19 cellular contexts compared by ENCODE assay signal in genomic region chr3:12656193-12656592, GRCh38. TPM values are rescaled to one million over a fixed set of nuclear protein-coding genes. Genes with fewer than 3 reads are reported as not detected.
DNase-seq lines count a peak whose midpoint lies in the region; ATAC-seq and TF ChIP-seq lines count a peak whose summit lies in the region.
"Had no signal": no experiment of that assay in that cellular context is flagged by ENCODE, and none has a peak within 500 bp of the region (broad histone marks: within the 10 kb centered on the region; RNA-seq: fewer than 3 reads in every experiment).

No MANE protein-coding gene starts in this region.

- H3K9me1 ChIP-seq in IMR-90 (ENCODE audit: insufficient read depth, low read length): peaks cover 26% of the 10 kb centered on the region

- H3K4me3 Mint-ChIP-seq in activated CD8-positive, alpha-beta T cell treated with anti-CD3 and anti-CD28 coated beads, Interleukin-2, amount 10 ng/mL, durations not matched to agents 7 days and 5 days: no peak overlapping the region
- H3K4me3 Mint-ChIP-seq: B cell had no signal

- TF ChIP-seq POLR2A in IMR-90 (IDR thresholded peaks at IDR 0.05; ENCODE audit: low read depth, low read length): no peak

- peak overlapping the region; percentile 41; the same call in 1 of the 2 replicates for H3K4ac ChIP-seq in IMR-90 (ENCODE audit: low read depth, low read length)

- CTCF ChIA-PET in IMR-90 (lab: Yijun Ruan, JAX): no interaction called here
- CTCF ChIA-PET in activated CD8-positive, alpha-beta T cell treated with anti-CD3 and anti-CD28 coated beads, Interleukin-2, amount 10 ng/mL, durations not matched to agents 7 days and 5 days (lab: Charles Lee): no interaction called here

- dilution Hi-C loops in IMR-90 (cut with HindIII; ENCODE audit: low sequenced_read_pairs, unreplicated experiment): no loop called here

- in situ Hi-C loops in IMR-90 (cut with MboI; ENCODE audit: low sequenced_read_pairs): no loop called here

- no peak overlapping the region for H2AK5ac ChIP-seq in IMR-90 (ENCODE audit: low read depth, low read length)

- peaks cover 13% of the 10 kb centered on the region for H3K4me1 ChIP-seq in IMR-90 (ENCODE audit: control insufficient read depth, insufficient read depth, low read length)
- peaks cover 70 to 85% of the 10 kb centered on the region in 2 experiments for H3K4me1 ChIP-seq in neutrophil (ENCODE audit: control insufficient read depth in 1 of 2, insufficient read depth in 1 of 2, low read depth in 1 of 2, low read length in 1 of 2)

- peaks cover 30% of the 10 kb centered on the region for H3K4me1 Mint-ChIP-seq in activated CD8-positive, alpha-beta T cell treated with anti-CD3 and anti-CD28 coated beads, Interleukin-2, amount 10 ng/mL, durations not matched to agents 7 days and 5 days (ENCODE audit: low read depth)

- H3K9me3 ChIP-seq in IMR-90 (ENCODE audit: control insufficient read depth, insufficient read depth, low read length) (no peaks in the 10 kb centered on the region), neutrophil (no peaks in the 10 kb centered on the region)
- H3K9me3 ChIP-seq: pancreas, Peyer's patch, upper lobe of right lung had no signal

- peak; percentile 22 for DNase-seq in EH (ENCODE audit: low read depth)
- DNase-seq in IMR-90: no peak
- DNase-seq in NCI-H748 treated with DMSO at 0.1 percent for 48 hours (lab: John Stamatoyannopoulos, UW): no peak
- DNase-seq in activated CD8-positive, alpha-beta T cell treated with anti-CD3 and anti-CD28 coated beads, Interleukin-2, amount 10 ng/mL, durations not matched to agents 7 days and 5 days: no peak
- no peak for DNase-seq in AG08396 (ENCODE audit: low spot score)
- DNase-seq: Calu3; GM23248; MM.1S; NCI-H1694 treated with DMSO at 0.1 percent for 48 hours; NCI-H774; pancreas; Peyer's patch; small intestine; stimulated activated CD4-positive, alpha-beta T cell treated with anti-CD3 and anti-CD28 coated beads, Interleukin-4, amount 100 ng/mL, for 1 hour; upper lobe of right lung had no signal

- no peak overlapping the region for H4K5ac ChIP-seq in IMR-90 (ENCODE audit: low read depth, low read length)

- POLR2A ChIA-PET in IMR-90 (lab: Charles Lee; ENCODE audit: unreplicated experiment): no interaction called here
- POLR2A ChIA-PET in activated CD8-positive, alpha-beta T cell treated with anti-CD3 and anti-CD28 coated beads, Interleukin-2, amount 10 ng/mL, durations not matched to agents 7 days and 5 days (lab: Charles Lee): no interaction called here

- TF ChIP-seq RAD21 in IMR-90 (IDR thresholded peaks at IDR 0.05; ENCODE audit: low read length): no peak

- no peak overlapping the region for H2BK15ac ChIP-seq in IMR-90 (ENCODE audit: low read depth, low read length)

- H2AK9ac ChIP-seq in IMR-90 (replicated peaks; ENCODE audit: low read depth, low read length, poor library complexity): no peak overlapping the region

- peak overlapping the region; percentile 21; the same call in 1 of the 2 replicates for H2BK120ac ChIP-seq in IMR-90 (ENCODE audit: low read depth, low read length)

- H3K27ac ChIP-seq in IMR-90 (ENCODE audit: insufficient read depth, low read length) (no peak overlapping the region), neutrophil (peak overlapping the region; percentile 83)
- H3K27ac ChIP-seq: GM23248, pancreas, Peyer's patch, upper lobe of right lung had no signal

- intact Hi-C loops in IMR-90 (cut with micrococcal nuclease): no loop called here

- H2AFZ ChIP-seq in IMR-90 (replicated peaks; ENCODE audit: low read length, poor library complexity): no peak overlapping the region
- H2AFZ ChIP-seq: GM23248 had no signal

- H3K9ac ChIP-seq in IMR-90 (ENCODE audit: low read depth, low read length): no peak overlapping the region
- H3K9ac ChIP-seq: GM23248 had no signal

- no TSS peak for BruUV-seq in IMR-90 (replicated peaks; lab: Mats Ljungman, UMichigan)

- H3K36me3 Mint-ChIP-seq in activated CD8-positive, alpha-beta T cell treated with anti-CD3 and anti-CD28 coated beads, Interleukin-2, amount 10 ng/mL, durations not matched to agents 7 days and 5 days (ENCODE audit: low read depth): peaks cover 18% of the 10 kb centered on the region

- H3K27me3 ChIP-seq in IMR-90 (ENCODE audit: control insufficient read depth, insufficient read depth, low read length) (no peaks in the 10 kb centered on the region), neutrophil (no peaks in the 10 kb centered on the region)
- H3K27me3 ChIP-seq: pancreas, Peyer's patch, upper lobe of right lung had no signal

- H3K4me3 ChIP-seq in IMR-90 (ENCODE audit: insufficient read depth, low read depth, low read length): no peak overlapping the region
- peak overlapping the region in 1 of 2 experiments; percentile 8 for H3K4me3 ChIP-seq in neutrophil (ENCODE audit: low read depth in 1 of 2, low read length in 1 of 2)
- H3K4me3 ChIP-seq: GM23248, pancreas, Peyer's patch, upper lobe of right lung had no signal

- H3K4me2 ChIP-seq in IMR-90 (ENCODE audit: low read depth, low read length): no peak overlapping the region

- H4K8ac ChIP-seq in IMR-90 (ENCODE audit: low read depth in 2 of 2, low read length in 2 of 2): no peak overlapping the region

- no peak overlapping the region for H4K91ac ChIP-seq in IMR-90 (ENCODE audit: insufficient read depth, low read depth, low read length)

- no peak overlapping the region for H3K18ac ChIP-seq in IMR-90 (ENCODE audit: low read depth, low read length)

- no peak overlapping the region for H3K56ac ChIP-seq in IMR-90 (ENCODE audit: extremely low read depth, insufficient read depth, low read length)

- no peak overlapping the region for H3K27ac Mint-ChIP-seq in activated CD8-positive, alpha-beta T cell treated with anti-CD3 and anti-CD28 coated beads, Interleukin-2, amount 10 ng/mL, durations not matched to agents 7 days and 5 days
- H3K27ac Mint-ChIP-seq: activated T-helper 2 cell treated with anti-CD3 and anti-CD28 coated beads, Interferon-gamma antibody, Interleukin-2, Interleukin-4, amounts not matched to agents 10 μg/mL and 5 μg/mL and 100 μg/mL, durations not matched to agents 14 hours and 24 hours and 36 hours; B cell had no signal

- no peaks in the 10 kb centered on the region for H3K9me3 Mint-ChIP-seq in activated CD8-positive, alpha-beta T cell treated with anti-CD3 and anti-CD28 coated beads, Interleukin-2, amount 10 ng/mL, durations not matched to agents 7 days and 5 days (ENCODE audit: insufficient read depth)
- H3K9me3 Mint-ChIP-seq: activated T-helper 2 cell treated with anti-CD3 and anti-CD28 coated beads, Interferon-gamma antibody, Interleukin-2, Interleukin-4, amounts not matched to agents 10 μg/mL and 5 μg/mL and 100 μg/mL, durations not matched to agents 14 hours and 24 hours and 36 hours had no signal

- peak overlapping the region; percentile 20; the same call in 1 of the 2 replicates for H3K14ac ChIP-seq in IMR-90 (replicated peaks; ENCODE audit: low read depth, low read length)

- peak overlapping the region; percentile 13 for H2BK5ac ChIP-seq in IMR-90 (ENCODE audit: low read depth, low read length, poor library complexity, severe bottlenecking)

- TF ChIP-seq CTCF in IMR-90 (conservative IDR thresholded peaks at IDR 0.05; ENCODE audit: low read depth, low read length) (no peak), neutrophil (IDR thresholded peaks at IDR 0.05) (no peak)

- ATAC-seq in IMR-90 (ENCODE audit: low read depth): no peak
- peak; percentile 57 for ATAC-seq in esophagus mucosa
- ATAC-seq in activated CD8-positive, alpha-beta T cell treated with anti-CD3 and anti-CD28 coated beads, Interleukin-2, amount 10 ng/mL, durations not matched to agents 7 days and 5 days: no peak
- ATAC-seq: upper lobe of right lung had no signal

- H3K36me3 ChIP-seq in IMR-90 (ENCODE audit: control insufficient read depth, insufficient read depth, low read length): no peaks in the 10 kb centered on the region
- peaks cover 5% of the 10 kb centered on the region for H3K36me3 ChIP-seq in neutrophil
- H3K36me3 ChIP-seq: pancreas, upper lobe of right lung had no signal

- no peak overlapping the region for H2BK20ac ChIP-seq in IMR-90 (ENCODE audit: low read depth, low read length)

- peaks cover 3 to 34% of the 10 kb centered on the region in 2 experiments; a peak in 3 of 4 replicates for H3K79me1 ChIP-seq in IMR-90 (ENCODE audit: low read depth in 1 of 2, low read length in 2 of 2)

- H3K23ac ChIP-seq in IMR-90 (ENCODE audit: low read depth, low read length): peak overlapping the region; percentile 87; the same call in 1 of the 2 replicates

- no peaks in the 10 kb centered on the region for H3K27me3 Mint-ChIP-seq in activated CD8-positive, alpha-beta T cell treated with anti-CD3 and anti-CD28 coated beads, Interleukin-2, amount 10 ng/mL, durations not matched to agents 7 days and 5 days (ENCODE audit: low read depth)
- H3K27me3 Mint-ChIP-seq: B cell had no signal

- peaks cover 90% of the 10 kb centered on the region for H4K20me1 ChIP-seq in IMR-90 (ENCODE audit: insufficient read depth, low read length)

TF ChIP-seq in IMR-90, 13 proteins besides CTCF, POLR2A, EP300 and RAD21 (continues in another document):
- TF ChIP-seq MAFK (IDR thresholded peaks at IDR 0.05; ENCODE audit: low read depth, low read length) (no peak), USF2 (IDR thresholded peaks at IDR 0.05; ENCODE audit: low read depth, low read length) (no peak), SMC3 (IDR thresholded peaks at IDR 0.05; ENCODE audit: low read depth, low read length) (no peak), CHD1 (IDR thresholded peaks at IDR 0.05; ENCODE audit: low read depth, low read length) (no peak)

RNA-seq across cellular contexts. Expression of gene RAF1, which starts 7.7 kb away (rescaled TPM):
- total RNA-seq in IMR-90 (2012; rRNA removed) (128 and 151 TPM in 2 replicates), esophagus mucosa (57.3 TPM)
- 101 and 115 TPM in 2 replicates for polyA plus RNA-seq in IMR-90 (2012; rRNA removed)
- 38.5 and 44.5 TPM in 2 replicates for polyA plus RNA-seq in IMR-90 (2012; cell fraction: cytosol; rRNA removed)
- polyA plus RNA-seq in IMR-90 (2012; cell fraction: nucleus; rRNA removed; ENCODE audit: low replicate concordance): 102 and 261 TPM in 2 replicates
- total RNA-seq in activated CD8-positive, alpha-beta T cell treated with anti-CD3 and anti-CD28 coated beads, Interleukin-2, amount 10 ng/mL, durations not matched to agents 7 days and 5 days: 10 to 100 TPM; 86.5 to 91.6 TPM
